ENCODE assay signal across 14 cellular contexts in the genomic region with DNA sequence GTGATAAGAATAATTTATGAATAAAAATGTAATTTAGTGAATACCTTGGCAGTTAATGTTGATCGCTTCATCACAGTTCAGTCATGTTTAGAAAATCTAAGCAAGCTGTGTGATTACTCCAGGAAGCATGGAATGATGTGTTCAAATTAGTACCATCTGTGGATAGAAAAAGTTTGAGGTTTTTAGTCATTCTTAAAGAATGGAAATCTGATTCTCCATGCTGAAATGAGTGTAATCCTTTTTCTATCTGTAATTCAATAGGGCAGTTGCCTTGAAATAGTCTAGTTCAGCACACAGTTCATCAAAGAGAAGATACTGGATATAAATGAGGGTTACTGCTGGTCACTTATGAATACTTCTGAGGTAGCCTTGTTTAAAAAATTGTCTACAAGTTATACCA.
DNase-seq lines count a peak whose midpoint lies in the region; ATAC-seq, FAIRE-seq and TF ChIP-seq lines count a peak whose summit lies in the region.
"Had no signal": no experiment of that assay in that cellular context is flagged by ENCODE, and none has a peak within 500 bp of the region (broad histone marks: within the 10 kb centered on the region; RNA-seq: fewer than 3 reads in every experiment).

No MANE protein-coding gene starts in this region.

- ATAC-seq in foreskin keratinocyte (peak; percentile 98), GM18511 (IDR thresholded peaks at IDR 0.05; ENCODE audit: unreplicated experiment) (no peak)
- ATAC-seq: mucosa of descending colon had no signal

- no peak overlapping the region for H3K4me3 ChIP-seq in breast epithelium
- H3K4me3 ChIP-seq: mucosa of descending colon, PC-9 had no signal

- no peaks in the 10 kb centered on the region for H3K9me3 ChIP-seq in breast epithelium
- H3K9me3 ChIP-seq: mucosa of descending colon had no signal

- no TSS peak for BruUV-seq in MCF 10A (replicated peaks; lab: Mats Ljungman, UMichigan)

- H3K27me3 ChIP-seq in breast epithelium (no peaks in the 10 kb centered on the region), foreskin keratinocyte (no peaks in the 10 kb centered on the region)

- no peak overlapping the region for H3K27ac Mint-ChIP-seq in MCF 10A (ENCODE audit: low read depth, unreplicated experiment)

- CTCF ChIA-PET in MCF 10A (lab: Yijun Ruan, JAX): no interaction called here

- no peaks in the 10 kb centered on the region for H3K27me3 Mint-ChIP-seq in MCF 10A (ENCODE audit: insufficient read depth, unreplicated experiment)

- TF ChIP-seq CTCF in MCF 10A (IDR thresholded peaks at IDR 0.05; ENCODE audit: unreplicated experiment): no peak
- no peak for TF ChIP-seq CTCF in breast epithelium (IDR thresholded peaks at IDR 0.05)
- no peak for TF ChIP-seq CTCF in foreskin keratinocyte (conservative IDR thresholded peaks at IDR 0.05)

- H3K27ac ChIP-seq in breast epithelium (no peak overlapping the region), foreskin keratinocyte (peak overlapping the region; percentile 13)
- H3K27ac ChIP-seq: PC-9 had no signal

- FAIRE-seq in urothelium cell line (lab: Jason Lieb, UNC): no peak
- FAIRE-seq: GM18507 had no signal

- H3K4me1 Mint-ChIP-seq in MCF 10A (ENCODE audit: insufficient read depth, unreplicated experiment): no peaks in the 10 kb centered on the region

- DNase-seq in MCF 10A (ENCODE audit: unreplicated experiment) (peak; percentile 33), breast epithelium (ENCODE audit: low spot score in 2 of 2) (no peak), amniotic epithelial cell (ENCODE audit: low read depth) (peak; percentile 92), foreskin keratinocyte (peak; percentile 76 to 91), urothelium cell line (ENCODE audit: low spot score) (peak; percentile 19), T1000 (lab: John Stamatoyannopoulos, UW) (no peak), GM19240 (ENCODE audit: insufficient read length, low spot score) (no peak)
- DNase-seq: 8988T, Kasumi-1, mucosa of descending colon, PC-9, retina had no signal

- H3K36me3 ChIP-seq in breast epithelium: no peaks in the 10 kb centered on the region

- no peak overlapping the region for H3K4me3 Mint-ChIP-seq in MCF 10A (ENCODE audit: unreplicated experiment)

- intact Hi-C loops in MCF 10A (cut with micrococcal nuclease) (no loop called here), breast epithelium (cut with DNase I; ENCODE audit: low total_unique reads) (no loop called here)

- H3K36me3 Mint-ChIP-seq in MCF 10A (ENCODE audit: insufficient read depth, unreplicated experiment): no peaks in the 10 kb centered on the region

- no peak for TF ChIP-seq POLR2A in breast epithelium (IDR thresholded peaks at IDR 0.05)

- H3K4me1 ChIP-seq in breast epithelium (no peaks in the 10 kb centered on the region), foreskin keratinocyte (peaks cover 14% of the 10 kb centered on the region)

- POLR2A ChIA-PET in MCF 10A (lab: Yijun Ruan, JAX): no interaction called here

- H3K9me3 Mint-ChIP-seq in MCF 10A (ENCODE audit: unreplicated experiment): no peaks in the 10 kb centered on the region

Comparison
In these comparisons a context has a peak if more than half of its experiments do, and no peak if none do; other contexts are left out.
1. DNase-seq: peak in MCF 10A (single experiment), amniotic epithelial cell (single experiment), foreskin keratinocyte (2 of 2) and urothelium cell line (single experiment); none in breast epithelium (0 of 2), T1000 (single experiment) and GM19240 (single experiment).